In the genomic region with DNA sequence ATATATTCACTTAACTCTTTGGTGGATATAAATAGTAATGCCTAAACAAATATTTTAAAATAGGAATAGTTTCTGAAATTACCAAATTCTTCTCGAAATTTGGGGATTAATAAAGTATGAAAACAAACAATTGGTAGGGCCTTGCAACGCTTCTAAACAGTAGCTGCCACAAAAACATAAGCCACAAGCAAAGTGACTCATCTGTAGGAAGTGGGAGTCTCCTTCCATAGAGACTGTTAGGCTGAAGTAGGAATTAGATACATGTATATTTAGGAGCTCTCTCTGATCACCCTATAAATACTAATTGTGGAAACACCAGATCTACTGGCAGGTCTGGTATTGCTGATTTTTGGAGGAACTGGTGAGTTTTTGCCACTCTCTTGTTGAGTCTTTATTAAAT, we compare ENCODE assay signal across 1 cellular context.
TF ChIP-seq lines count a peak whose summit lies in the region.

No MANE protein-coding gene starts in this region.

TF ChIP-seq in H1, 55 proteins besides CTCF, POLR2A, EP300 and RAD21:
- no peak for TF ChIP-seq TAF7 (optimal IDR thresholded peaks at IDR 0.05; ENCODE audit: borderline replicate concordance, low read depth, low read length)
- TF ChIP-seq GABPA (IDR thresholded peaks at IDR 0.05; ENCODE audit: borderline replicate concordance, insufficient read depth, low read length) = no peak
- TF ChIP-seq, protein P1, sequence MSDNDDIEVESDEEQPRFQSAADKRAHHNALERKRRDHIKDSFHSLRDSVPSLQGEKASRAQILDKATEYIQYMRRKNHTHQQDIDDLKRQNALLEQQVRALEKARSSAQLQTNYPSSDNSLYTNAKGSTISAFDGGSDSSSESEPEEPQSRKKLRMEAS (IDR thresholded peaks at IDR 0.05) = no peak
- no peak for TF ChIP-seq YY1 (IDR thresholded peaks at IDR 0.05; ENCODE audit: low read depth, low read length)
- no peak for TF ChIP-seq KDM1A (IDR thresholded peaks at IDR 0.05; ENCODE audit: borderline replicate concordance, low read length)
- TF ChIP-seq, protein P2, sequence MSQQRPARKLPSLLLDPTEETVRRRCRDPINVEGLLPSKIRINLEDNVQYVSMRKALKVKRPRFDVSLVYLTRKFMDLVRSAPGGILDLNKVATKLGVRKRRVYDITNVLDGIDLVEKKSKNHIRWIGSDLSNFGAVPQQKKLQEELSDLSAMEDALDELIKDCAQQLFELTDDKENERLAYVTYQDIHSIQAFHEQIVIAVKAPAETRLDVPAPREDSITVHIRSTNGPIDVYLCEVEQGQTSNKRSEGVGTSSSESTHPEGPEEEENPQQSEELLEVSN (IDR thresholded peaks at IDR 0.05) = no peak
- TF ChIP-seq TCF12 (IDR thresholded peaks at IDR 0.05; ENCODE audit: low read depth, low read length) = no peak
- no peak for TF ChIP-seq JUN (IDR thresholded peaks at IDR 0.05; ENCODE audit: low read depth, low read length)
- TF ChIP-seq EZH2 (IDR thresholded peaks at IDR 0.05; ENCODE audit: low read depth, low read length, severe bottlenecking) = no peak
- TF ChIP-seq BRCA1 (IDR thresholded peaks at IDR 0.05; ENCODE audit: low read depth, low read length) = no peak
- TF ChIP-seq HDAC2 (IDR thresholded peaks at IDR 0.05; ENCODE audit: borderline replicate concordance in 1 of 2, low read depth in 2 of 2, low read length in 2 of 2) = no peak
- no peak for TF ChIP-seq NRF1 (IDR thresholded peaks at IDR 0.05; ENCODE audit: low read depth, low read length)
- TF ChIP-seq, protein P3, sequence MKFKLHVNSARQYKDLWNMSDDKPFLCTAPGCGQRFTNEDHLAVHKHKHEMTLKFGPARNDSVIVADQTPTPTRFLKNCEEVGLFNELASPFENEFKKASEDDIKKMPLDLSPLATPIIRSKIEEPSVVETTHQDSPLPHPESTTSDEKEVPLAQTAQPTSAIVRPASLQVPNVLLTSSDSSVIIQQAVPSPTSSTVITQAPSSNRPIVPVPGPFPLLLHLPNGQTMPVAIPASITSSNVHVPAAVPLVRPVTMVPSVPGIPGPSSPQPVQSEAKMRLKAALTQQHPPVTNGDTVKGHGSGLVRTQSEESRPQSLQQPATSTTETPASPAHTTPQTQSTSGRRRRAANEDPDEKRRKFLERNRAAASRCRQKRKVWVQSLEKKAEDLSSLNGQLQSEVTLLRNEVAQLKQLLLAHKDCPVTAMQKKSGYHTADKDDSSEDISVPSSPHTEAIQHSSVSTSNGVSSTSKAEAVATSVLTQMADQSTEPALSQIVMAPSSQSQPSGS (IDR thresholded peaks at IDR 0.05; ENCODE audit: low read length) = no peak
- no peak for TF ChIP-seq SRF (IDR thresholded peaks at IDR 0.05; ENCODE audit: low read depth, low read length)
- TF ChIP-seq SAP30 (IDR thresholded peaks at IDR 0.05; ENCODE audit: insufficient read depth, insufficient replicate concordance, low read length) = no peak
- no peak for TF ChIP-seq RBBP5 (IDR thresholded peaks at IDR 0.05; ENCODE audit: borderline replicate concordance, low read depth, low read length)
TF ChIP-seq in H1: peak in this region for 0.
